ENCODE assay signal across 12 cellular contexts in genomic region chr19:4328991-4329681, GRCh38. TPM values are rescaled to one million over a fixed set of nuclear protein-coding genes. Genes with fewer than 3 reads are reported as not detected.
DNase-seq lines count a peak whose midpoint lies in the region; TF ChIP-seq lines count a peak whose summit lies in the region.
"Not testable (repeated sequence)": the region's sequence is repeated elsewhere in the genome, so short reads cannot be mapped to it uniquely, and the experiment has no call there.
"Had no signal": no experiment of that assay in that cellular context is flagged by ENCODE, and none has a peak within 500 bp of the region (broad histone marks: within the 10 kb centered on the region; RNA-seq: fewer than 3 reads in every experiment).

No MANE protein-coding gene starts in this region.

- H2BK12ac ChIP-seq in H9 (ENCODE audit: insufficient read length, low read depth, low read length): not testable (repeated sequence)

- not testable (repeated sequence) for H3K27me3 ChIP-seq in AG04450 (ENCODE audit: control insufficient read depth, insufficient read depth, low read length); H9 (ENCODE audit: insufficient read depth, low read length); iPS-15b (ENCODE audit: control insufficient read depth, insufficient read depth, low read length)
- H3K27me3 ChIP-seq in neutrophil: peaks cover 54% of the 10 kb centered on the region

- not testable (repeated sequence) for H3K27ac ChIP-seq in AG04450 (ENCODE audit: low read depth, low read length); H9 (ENCODE audit: insufficient read length, low read depth, low read length); neutrophil

- not testable (repeated sequence) for H3K9me3 Mint-ChIP-seq in H9; dendritic cell treated with granulocyte-macrophage colony-stimulating factor and Interleukin-4, amounts not matched to agents 40 ng/mL and 50 ng/mL, for 4 days

- H4K20me1 ChIP-seq in H9 (ENCODE audit: control insufficient read depth, insufficient read depth, insufficient read length): not testable (repeated sequence)

- not testable (repeated sequence) for H3T11ph ChIP-seq in H9 (ENCODE audit: low read length)

- WGBS in H9 (ENCODE audit: extremely low coverage, insufficient read length, low lambda C conversion rate): no CpG with 5 or more reads among the region's 35 CpGs

- H3K36me3 ChIP-seq in iPS-15b (ENCODE audit: control insufficient read depth, insufficient read depth, low read length); neutrophil: not testable (repeated sequence)

- H2BK120ac ChIP-seq in H9 (ENCODE audit: low read depth, low read length, poor library complexity, severe bottlenecking): not testable (repeated sequence)

- peak overlapping the region; percentile 80 to 87 for H3K4me3 Mint-ChIP-seq in H9
- H3K4me3 Mint-ChIP-seq in dendritic cell treated with granulocyte-macrophage colony-stimulating factor and Interleukin-4, amounts not matched to agents 40 ng/mL and 50 ng/mL, for 4 days: peak overlapping the region; percentile 82

- not testable (repeated sequence) for H3K27me3 Mint-ChIP-seq in H9 (ENCODE audit: low read depth)
- peaks cover 58% of the 10 kb centered on the region for H3K27me3 Mint-ChIP-seq in dendritic cell treated with granulocyte-macrophage colony-stimulating factor and Interleukin-4, amounts not matched to agents 40 ng/mL and 50 ng/mL, for 4 days

- H3K4ac ChIP-seq in H9 (ENCODE audit: low read depth, low read length): not testable (repeated sequence)

- peaks cover 10% of the 10 kb centered on the region; the same call in 1 of the 2 replicates for H3K9me3 ChIP-seq in AG04450 (ENCODE audit: control insufficient read depth, insufficient read depth, low read length)
- not testable (repeated sequence) for H3K9me3 ChIP-seq in H9 (ENCODE audit: control insufficient read depth, low read depth, low read length); iPS-15b (ENCODE audit: control insufficient read depth, insufficient read depth, low read length); neutrophil

- H3K4me1 Mint-ChIP-seq in H9: peaks cover 10 to 15% of the 10 kb centered on the region in 2 experiments
- peaks cover 35% of the 10 kb centered on the region for H3K4me1 Mint-ChIP-seq in dendritic cell treated with granulocyte-macrophage colony-stimulating factor and Interleukin-4, amounts not matched to agents 40 ng/mL and 50 ng/mL, for 4 days (ENCODE audit: low read depth)

- H2BK5ac ChIP-seq in H9 (ENCODE audit: insufficient read length, low read length): not testable (repeated sequence)

- H3K4me3 ChIP-seq in AG04450 (ENCODE audit: low read depth, low read length) (peak overlapping the region; percentile 74), iPS-15b (ENCODE audit: low read depth, low read length) (peak overlapping the region; percentile 77), neutrophil (ENCODE audit: low read depth in 1 of 2, low read length in 1 of 2) (peak overlapping the region; percentile 43 to 56)

- not testable (repeated sequence) for H3K9ac ChIP-seq in H9 (ENCODE audit: extremely low read depth, insufficient read length, low read length); iPS-15b (ENCODE audit: low read depth, low read length)

- H3K79me2 ChIP-seq in H9 (ENCODE audit: insufficient read depth, low read length): not testable (repeated sequence)

- H4K91ac ChIP-seq in H9 (ENCODE audit: insufficient read length, low read depth, low read length): not testable (repeated sequence)

- CTCF ChIA-PET in AG04450 (lab: Charles Lee): not testable (repeated sequence)

- not testable (repeated sequence) for H3K18ac ChIP-seq in H9 (ENCODE audit: insufficient read length, low read depth, low read length)

- not testable (repeated sequence) for H3K79me1 ChIP-seq in H9 (ENCODE audit: insufficient read depth, low read depth, low read length, poor library complexity, severe bottlenecking)

- H3K4me2 ChIP-seq in H9 (ENCODE audit: insufficient read depth, insufficient read length, low read length): peak overlapping the region; percentile 18

- peaks cover 3 to 17% (median 7%) of the 10 kb centered on the region in 3 experiments for H3K36me3 Mint-ChIP-seq in H9 (ENCODE audit: insufficient read depth in 1 of 3, low read depth in 3 of 3)
- not testable (repeated sequence) for H3K36me3 Mint-ChIP-seq in dendritic cell treated with granulocyte-macrophage colony-stimulating factor and Interleukin-4, amounts not matched to agents 40 ng/mL and 50 ng/mL, for 4 days (ENCODE audit: low read depth)

- not testable (repeated sequence) for H2BK15ac ChIP-seq in H9 (ENCODE audit: low read depth, low read length)

- H2AK5ac ChIP-seq in H9 (ENCODE audit: insufficient read length, low read length): not testable (repeated sequence)

- not testable (repeated sequence) for H3K56ac ChIP-seq in H9 (ENCODE audit: insufficient read length, low read depth, low read length)

- H2BK20ac ChIP-seq in H9 (ENCODE audit: low read depth, low read length, poor library complexity, severe bottlenecking): not testable (repeated sequence)

- H4K5ac ChIP-seq in H9 (ENCODE audit: insufficient read length, low read depth, low read length): not testable (repeated sequence)

- not testable (repeated sequence) for H3K14ac ChIP-seq in H9 (ENCODE audit: insufficient read depth, low read length)

- H3K27ac Mint-ChIP-seq in H9: peak overlapping the region in 1 of 3 experiments; percentile 55; a peak in 2 of 7 replicates
- H3K27ac Mint-ChIP-seq in dendritic cell treated with granulocyte-macrophage colony-stimulating factor and Interleukin-4, amounts not matched to agents 40 ng/mL and 50 ng/mL, for 4 days: peak overlapping the region; percentile 77

- not testable (repeated sequence) for H2AFZ ChIP-seq in H9 (ENCODE audit: low read length)

- TF ChIP-seq CTCF in AG04450 (IDR thresholded peaks at IDR 0.05; ENCODE audit: low read depth, low read length); H9 (conservative IDR thresholded peaks at IDR 0.05); neutrophil (IDR thresholded peaks at IDR 0.05): not testable (repeated sequence)

- H3K23me2 ChIP-seq in H9 (ENCODE audit: insufficient read length, low read depth, low read length, poor library complexity, severe bottlenecking): not testable (repeated sequence)

- POLR2A ChIA-PET in AG04450 (lab: Yijun Ruan, JAX): interaction anchor here (1.5 kb wide), 1 partner anchor 14 kb away, joined by 9 read pairs; the partner anchor contains the start of gene MPND

- intact Hi-C loops in dendritic cell treated with granulocyte-macrophage colony-stimulating factor and Interleukin-4, amounts not matched to agents 40 ng/mL and 50 ng/mL, for 4 days (cut with micrococcal nuclease): loop anchor here (2.0 kb wide), 1 partner anchor 14 kb away; the partner anchor contains the start of gene MPND

- H4K8ac ChIP-seq in H9 (replicated peaks; ENCODE audit: insufficient read length, low read depth, low read length): not testable (repeated sequence)

- not testable (repeated sequence) for H3K4me1 ChIP-seq in H9 (ENCODE audit: insufficient read depth, low read length); iPS-15b (ENCODE audit: control insufficient read depth, insufficient read depth, low read length)
- peaks cover 10 to 19% of the 10 kb centered on the region in 2 experiments for H3K4me1 ChIP-seq in neutrophil (ENCODE audit: control insufficient read depth in 1 of 2, insufficient read depth in 1 of 2, low read depth in 1 of 2, low read length in 1 of 2)

- not testable (repeated sequence) for DNase-seq in AG04450 (ENCODE audit: low read depth, low spot score)
- DNase-seq in H9: peak; percentile 85
- DNase-seq in SK-N-DZ (ENCODE audit: low spot score): peak; percentile 61
- DNase-seq in activated T-cell treated with anti-CD3 and anti-CD28 coated beads, Interleukin-2, amount 50 U/mL, for 48 hours: peak; percentile 73 to 75
- DNase-seq in stimulated activated CD8-positive, alpha-beta memory T cell treated with anti-CD3 and anti-CD28 coated beads, Interleukin-4, amount 100 ng/mL, for 24 hours (ENCODE audit: low read depth): peak; percentile 44

- H3K23ac ChIP-seq in H9 (ENCODE audit: insufficient read length, low read depth, low read length): not testable (repeated sequence)

RNA-seq across cellular contexts. Expression of gene STAP2, which starts 9.5 kb away (rescaled TPM):
- polyA plus RNA-seq in AG04450 (2011; rRNA removed): 5.3 and 7.4 TPM in 2 replicates
- 5.3 and 7.5 TPM in 2 replicates for polyA minus RNA-seq in AG04450 (2011; rRNA and poly(A)+ RNA removed)
- 19.0 and 20.2 TPM in 2 replicates for total RNA-seq in H9 (2021)
- 3.9 and 6.6 TPM in 2 replicates for polyA plus RNA-seq in SK-N-DZ (2014; cell fraction: cytosol; rRNA removed)
- 3.0 and 7.3 TPM in 2 replicates for polyA plus RNA-seq in SK-N-DZ (2014; cell fraction: nucleus; rRNA removed)

RNA-seq across cellular contexts. Expression of gene MPND, which starts 14.2 kb away (rescaled TPM):
- 5.1 and 6.5 TPM in 2 replicates for polyA plus RNA-seq in AG04450 (2011; rRNA removed)
- 6.7 TPM in 2 replicates for polyA minus RNA-seq in AG04450 (2011; rRNA and poly(A)+ RNA removed)
- total RNA-seq in H9 (2021): 37.0 and 38.2 TPM in 2 replicates
- 8.7 and 15.5 TPM in 2 replicates for polyA plus RNA-seq in SK-N-DZ (2014; cell fraction: cytosol; rRNA removed)
- 14.1 and 19.4 TPM in 2 replicates for polyA plus RNA-seq in SK-N-DZ (2014; cell fraction: nucleus; rRNA removed)

RNA-seq across cellular contexts. Expression of gene FSD1, which starts 24.7 kb away (rescaled TPM):
- 6.8 and 8.9 TPM in 2 replicates for polyA plus RNA-seq in AG04450 (2011; rRNA removed)
- 9.4 and 9.6 TPM in 2 replicates for polyA minus RNA-seq in AG04450 (2011; rRNA and poly(A)+ RNA removed)
- 53.6 and 53.9 TPM in 2 replicates for total RNA-seq in H9 (2021)
- polyA plus RNA-seq in SK-N-DZ (2014; cell fraction: cytosol; rRNA removed): 127 and 150 TPM in 2 replicates
- polyA plus RNA-seq in SK-N-DZ (2014; cell fraction: nucleus; rRNA removed): 340 and 346 TPM in 2 replicates
- total RNA-seq: body of pancreas, PC-9, subcutaneous adipose tissue had no signal

RNA-seq across cellular contexts. Expression of gene TMIGD2, which starts 26.9 kb away (rescaled TPM):
- not detected in 2 replicates for polyA plus RNA-seq in AG04450 (2011; rRNA removed)
- not detected in 2 replicates for polyA minus RNA-seq in AG04450 (2011; rRNA and poly(A)+ RNA removed)
- 0.26 TPM in 1 of 2 replicates, not detected in the other for total RNA-seq in H9 (2021)
- polyA plus RNA-seq in SK-N-DZ (2014; cell fraction: cytosol; rRNA removed): 11.5 and 13.9 TPM in 2 replicates
- polyA plus RNA-seq in SK-N-DZ (2014; cell fraction: nucleus; rRNA removed): 0.60 and 3.6 TPM in 2 replicates
- total RNA-seq: body of pancreas, H4, PC-9 had no signal

RNA-seq across cellular contexts. Expression of gene SHD, which starts 50.1 kb away (rescaled TPM):
- not detected in 2 replicates for polyA plus RNA-seq in AG04450 (2011; rRNA removed)
- polyA minus RNA-seq in AG04450 (2011; rRNA and poly(A)+ RNA removed): not detected in 2 replicates
- total RNA-seq in H9 (2021): 2.7 and 4.4 TPM in 2 replicates
- 210 and 265 TPM in 2 replicates for polyA plus RNA-seq in SK-N-DZ (2014; cell fraction: cytosol; rRNA removed)
- 520 and 595 TPM in 2 replicates for polyA plus RNA-seq in SK-N-DZ (2014; cell fraction: nucleus; rRNA removed)
- total RNA-seq: body of pancreas, H4, PC-9, subcutaneous adipose tissue had no signal
